ENCODE assay signal across 12 cellular contexts in the genomic region with DNA sequence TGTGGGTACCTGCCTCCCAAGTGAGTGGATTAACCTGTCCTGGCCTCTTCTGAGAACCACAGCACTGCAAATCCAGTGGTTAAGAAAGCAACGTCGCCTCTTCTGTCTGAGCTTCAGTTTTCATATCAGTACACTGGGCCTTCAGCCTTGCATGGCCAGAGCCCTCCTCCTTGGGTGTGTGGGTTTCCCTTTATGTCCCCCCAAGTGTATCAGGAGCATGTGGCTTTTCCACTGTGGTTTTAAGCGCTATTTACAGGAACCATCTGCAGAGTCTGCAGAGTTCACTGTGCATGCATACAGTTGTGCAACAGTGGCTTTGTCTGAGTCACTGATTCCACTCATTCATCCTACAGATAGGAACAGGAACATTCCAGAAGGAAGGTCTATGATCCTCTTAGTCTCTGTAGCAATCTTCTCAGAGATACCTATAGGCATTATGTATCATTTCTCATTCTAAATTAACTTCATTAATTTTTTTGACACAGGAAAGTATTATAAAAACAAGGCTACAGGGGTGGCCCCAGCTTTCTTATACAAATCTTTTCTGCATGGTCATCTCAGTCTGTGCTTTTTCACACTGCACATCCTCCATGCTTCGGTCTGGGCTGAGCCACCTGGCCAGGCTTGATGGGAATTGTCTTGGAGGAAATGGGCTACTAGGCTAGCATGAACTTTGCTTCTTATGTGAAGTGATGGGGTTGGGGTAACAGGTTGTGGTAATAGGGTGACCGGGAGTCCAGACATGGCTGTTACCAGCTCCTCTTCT. TPM values are rescaled to one million over a fixed set of nuclear protein-coding genes. Genes with fewer than 3 reads are reported as not detected.
DNase-seq lines count a peak whose midpoint lies in the region; ATAC-seq and TF ChIP-seq lines count a peak whose summit lies in the region.
"Had no signal": no experiment of that assay in that cellular context is flagged by ENCODE, and none has a peak within 500 bp of the region (broad histone marks: within the 10 kb centered on the region; RNA-seq: fewer than 3 reads in every experiment).

No MANE protein-coding gene starts in this region.

- H3K4me3 ChIP-seq in astrocyte of the cerebellum (ENCODE audit: low read depth, low read length) (no peak overlapping the region), right lobe of liver (no peak overlapping the region)
- H3K4me3 ChIP-seq: colonic mucosa, vagina had no signal

- H3K4me1 ChIP-seq in right lobe of liver: peaks cover 0 to 24% (median 5%) of the 10 kb centered on the region in 4 donors
- H3K4me1 ChIP-seq: colonic mucosa, vagina had no signal

- no peaks in the 10 kb centered on the region for H3K27me3 ChIP-seq in right lobe of liver
- H3K27me3 ChIP-seq: colonic mucosa, vagina had no signal

- no peak for TF ChIP-seq POLR2A in right lobe of liver (IDR thresholded peaks at IDR 0.05)

- H3K9me3 ChIP-seq in right lobe of liver: no peaks in the 10 kb centered on the region
- H3K9me3 ChIP-seq: colonic mucosa, vagina had no signal

- no peaks in the 10 kb centered on the region for H3K36me3 ChIP-seq in right lobe of liver
- H3K36me3 ChIP-seq: colonic mucosa, vagina had no signal

- H3K27ac ChIP-seq in right lobe of liver: peak overlapping the region in 2 of 3 donors; percentile 21 to 26
- H3K27ac ChIP-seq: colonic mucosa, vagina had no signal

- DNase-seq in CD1c-positive myeloid dendritic cell (ENCODE audit: extremely low spot score) (peak; percentile 75), HT1080 (ENCODE audit: low read depth) (peak; percentile 60), astrocyte of the cerebellum (ENCODE audit: low read depth) (peak; percentile 3), right lobe of liver (no peak), G401 (ENCODE audit: low spot score) (no peak), DMS153 (lab: John Stamatoyannopoulos, UW) (no peak)
- no peak for DNase-seq in activated CD4-positive, alpha-beta T cell treated with anti-CD3 and anti-CD28 coated beads for 4 hours
- DNase-seq: activated CD4-positive, alpha-beta memory T cell treated with anti-CD3 and anti-CD28 coated beads, Interleukin-2, amount 10 ng/mL, durations not matched to agents 7 days and 5 days; colonic mucosa; NCI-H748 treated with DMSO at 0.1 percent for 48 hours had no signal

- TF ChIP-seq CTCF in astrocyte of the cerebellum (IDR thresholded peaks at IDR 0.05; ENCODE audit: low read depth, low read length, missing control alignments) (no peak), right lobe of liver (IDR thresholded peaks at IDR 0.05) (no peak)

- intact Hi-C loops in right lobe of liver (cut with DNase I): no loop called here

- ATAC-seq in right lobe of liver (peak; percentile 7 to 57 (median 42)), GM21381 (IDR thresholded peaks at IDR 0.05; ENCODE audit: unreplicated experiment) (no peak)

- in situ Hi-C loops in astrocyte of the cerebellum (cut with HindIII; ENCODE audit: low sequenced_read_pairs): no loop called here
- in situ Hi-C loops in G401 (cut with HindIII; ENCODE audit: low sequenced_read_pairs): no loop called here

- WGBS in right lobe of liver (ENCODE audit: insufficient coverage, low coverage, low lambda C conversion rate, missing lambda C conversion rate): 63% methylated on average over 3 of the region's 5 CpGs

RNA-seq across cellular contexts. Expression of gene MBL2, which starts 17.1 kb away (rescaled TPM):
- not detected in 2 replicates for total RNA-seq in HT1080 (2014; rRNA removed; shearing (Covaris generic))
- polyA plus RNA-seq in HT1080 (2015; cell fraction: cytosol; rRNA removed): not detected in 2 replicates
- not detected in 2 replicates for polyA plus RNA-seq in HT1080 (2015; cell fraction: nucleus; rRNA removed)
- 100 to 1,000 TPM in 3 of 6 experiments, 10 to 100 TPM in 3; 56.4 to 173 (median 94.1) TPM for total RNA-seq in right lobe of liver
- total RNA-seq in G401 (2014; rRNA removed; shearing (Covaris generic)): 0.17 and 0.43 TPM in 2 replicates
- total RNA-seq: activated CD4-positive, alpha-beta memory T cell treated with anti-CD3 and anti-CD28 coated beads, Interleukin-2, amount 10 ng/mL, durations not matched to agents 7 days and 5 days; vagina had no signal

Comparison
In these comparisons a context has a peak if more than half of its experiments do, and no peak if none do; other contexts are left out.
1. DNase-seq: peak in CD1c-positive myeloid dendritic cell (single experiment), HT1080 (single experiment) and astrocyte of the cerebellum (single experiment); none in right lobe of liver (0 of 3), G401 (single experiment), DMS153 (single experiment) and activated CD4-positive, alpha-beta T cell treated with anti-CD3 and anti-CD28 coated beads for 4 hours (0 of 2).
2. RNA of gene MBL2, which starts 17.1 kb away (total RNA-seq): 56.4 to 173 TPM in right lobe of liver; 0.17 to 0.43 TPM in G401 and not detected in HT1080; every median in the first group is over 10 times any median in the second.